In genomic region chr1:118617916-118618315, GRCh38 we compare ENCODE assay signal across 36 cellular contexts.
"Had no signal": no experiment of that assay in that cellular context is flagged by ENCODE, and none has a peak within 500 bp of the region (broad histone marks: within the 10 kb centered on the region; RNA-seq: fewer than 3 reads in every experiment).

No MANE protein-coding gene starts in this region.

- H3K36me3 ChIP-seq: MG63 had no signal

- DNase-seq: Karpas-422, Kasumi-1, MG63, MM.1S, MV-4-11, NCI-H1048, NCI-H1092, NCI-H1092 treated with DMSO at 0.1 percent for 48 hours, NCI-H1105, NCI-H1105 treated with DMSO at 0.1 percent for 48 hours, NCI-H1417, NCI-H1417 treated with DMSO at 0.1 percent for 48 hours, NCI-H1436, NCI-H1436 treated with DMSO at 0.1 percent for 48 hours, NCI-H146, NCI-H1694, NCI-H1694 treated with DMSO at 0.1 percent for 48 hours, NCI-H187, NCI-H187 treated with DMSO at 0.1 percent for 48 hours, NCI-H1930, NCI-H2029, NCI-H2029 treated with DMSO at 0.1 percent for 48 hours, NCI-H2081, NCI-H2081 treated with DMSO at 0.1 percent for 48 hours, NCI-H2107, NCI-H2171, NCI-H2171 treated with DMSO at 0.1 percent for 48 hours, NCI-H2227 treated with DMSO at 0.1 percent for 48 hours, NCI-H226, NCI-H345, NCI-H446, NCI-H446 treated with DMSO at 0.1 percent for 48 hours, NCI-H510A, NCI-H510A treated with DMSO at 0.1 percent for 48 hours, NCI-H524, NCI-H524 treated with DMSO at 0.1 percent for 48 hours had no signal

- H3K27me3 ChIP-seq: MG63 had no signal

- H3K4me3 ChIP-seq: MG63 had no signal
